ENCODE assay signal across 2 cellular contexts in the genomic region with DNA sequence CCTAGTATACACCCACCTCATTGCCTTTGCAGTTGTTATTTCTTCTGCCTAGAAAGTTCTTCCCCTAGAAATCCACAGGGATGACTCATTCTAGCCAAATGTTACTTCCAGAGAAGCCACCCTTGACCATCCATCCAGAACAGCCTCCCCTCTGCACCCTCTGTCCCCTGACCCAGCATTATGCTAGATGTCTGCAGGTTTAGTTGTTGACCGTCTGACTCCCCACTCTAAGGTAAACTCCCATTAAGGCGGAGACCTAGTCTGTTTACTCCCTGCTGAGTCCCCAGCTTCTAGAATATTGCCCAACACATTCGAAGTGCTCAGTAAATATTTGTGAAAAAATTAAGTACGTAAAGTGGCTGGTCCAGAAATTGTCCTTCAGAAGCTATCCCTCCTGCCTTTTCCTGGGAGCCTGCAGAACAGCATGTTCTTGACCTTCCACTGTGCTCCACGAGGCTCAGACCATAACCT.
TF ChIP-seq lines count a peak whose summit lies in the region.

No MANE protein-coding gene starts in this region.

TF ChIP-seq in A549, 52 proteins besides CTCF, POLR2A, EP300 and RAD21:
- no peak for TF ChIP-seq ATOH8 (CRISPR knock-in tag; IDR thresholded peaks at IDR 0.05; ENCODE audit: low read depth)
- no peak for TF ChIP-seq KDM5A (IDR thresholded peaks at IDR 0.05)

TF ChIP-seq in K562, 482 proteins besides CTCF, POLR2A, EP300 and RAD21:
- TF ChIP-seq JUND (IDR thresholded peaks at IDR 0.05; ENCODE audit: borderline replicate concordance, low read depth, low read length), result peak; percentile 61; the same call in 1 of the 2 replicates
- peak; percentile 26; the same call in 1 of the 3 replicates for TF ChIP-seq JUND (tag; IDR thresholded peaks at IDR 0.05; ENCODE audit: borderline replicate concordance, low read depth, low read length)
- TF ChIP-seq, protein P1, sequence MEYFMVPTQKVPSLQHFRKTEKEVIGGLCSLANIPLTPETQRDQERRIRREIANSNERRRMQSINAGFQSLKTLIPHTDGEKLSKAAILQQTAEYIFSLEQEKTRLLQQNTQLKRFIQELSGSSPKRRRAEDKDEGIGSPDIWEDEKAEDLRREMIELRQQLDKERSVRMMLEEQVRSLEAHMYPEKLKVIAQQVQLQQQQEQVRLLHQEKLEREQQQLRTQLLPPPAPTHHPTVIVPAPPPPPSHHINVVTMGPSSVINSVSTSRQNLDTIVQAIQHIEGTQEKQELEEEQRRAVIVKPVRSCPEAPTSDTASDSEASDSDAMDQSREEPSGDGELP (CRISPR knock-in tag; IDR thresholded peaks at IDR 0.05; ENCODE audit: borderline replicate concordance), result no peak
- TF ChIP-seq RBM15 (IDR thresholded peaks at IDR 0.05; ENCODE audit: insufficient read depth, low read length), result no peak
- no peak for TF ChIP-seq KLF13 (tag; IDR thresholded peaks at IDR 0.05; ENCODE audit: borderline replicate concordance, low read depth)
- TF ChIP-seq CEBPG (CRISPR knock-in tag; IDR thresholded peaks at IDR 0.05), result no peak
- peak in 1 of 2 experiments; percentile 35; a peak in 1 of 4 replicates for TF ChIP-seq CEBPG (tag; conservative IDR thresholded peaks at IDR 0.05 in 1 of 2, IDR thresholded peaks at IDR 0.05 in 1 of 2)
- no peak for TF ChIP-seq CUX1 (CRISPR knock-in tag; IDR thresholded peaks at IDR 0.05)
- no peak for TF ChIP-seq ZHX1 (conservative IDR thresholded peaks at IDR 0.05; ENCODE audit: low read length)
- no peak for TF ChIP-seq GATA2 (CRISPR knock-in tag; IDR thresholded peaks at IDR 0.05)
- no peak for TF ChIP-seq KAT7 (CRISPR knock-in tag; IDR thresholded peaks at IDR 0.05; ENCODE audit: borderline replicate concordance)
- TF ChIP-seq CEBPB (tag; IDR thresholded peaks at IDR 0.05), result peak; percentile 53
- TF ChIP-seq, protein P2, sequence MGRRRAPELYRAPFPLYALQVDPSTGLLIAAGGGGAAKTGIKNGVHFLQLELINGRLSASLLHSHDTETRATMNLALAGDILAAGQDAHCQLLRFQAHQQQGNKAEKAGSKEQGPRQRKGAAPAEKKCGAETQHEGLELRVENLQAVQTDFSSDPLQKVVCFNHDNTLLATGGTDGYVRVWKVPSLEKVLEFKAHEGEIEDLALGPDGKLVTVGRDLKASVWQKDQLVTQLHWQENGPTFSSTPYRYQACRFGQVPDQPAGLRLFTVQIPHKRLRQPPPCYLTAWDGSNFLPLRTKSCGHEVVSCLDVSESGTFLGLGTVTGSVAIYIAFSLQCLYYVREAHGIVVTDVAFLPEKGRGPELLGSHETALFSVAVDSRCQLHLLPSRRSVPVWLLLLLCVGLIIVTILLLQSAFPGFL (CRISPR knock-in tag; IDR thresholded peaks at IDR 0.05), result no peak
- TF ChIP-seq, protein P3, sequence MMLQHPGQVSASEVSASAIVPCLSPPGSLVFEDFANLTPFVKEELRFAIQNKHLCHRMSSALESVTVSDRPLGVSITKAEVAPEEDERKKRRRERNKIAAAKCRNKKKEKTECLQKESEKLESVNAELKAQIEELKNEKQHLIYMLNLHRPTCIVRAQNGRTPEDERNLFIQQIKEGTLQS (IDR thresholded peaks at IDR 0.05), result peak; percentile 71
- TF ChIP-seq, protein P3 (CRISPR knock-in tag; conservative IDR thresholded peaks at IDR 0.05), result no peak
- TF ChIP-seq JUN (IDR thresholded peaks at IDR 0.05; ENCODE audit: borderline replicate concordance, low read depth, low read length), result 0 out of 2 replicates have a peak, but pooled peaks have one; percentile 37
- TF ChIP-seq JUN (CRISPR knock-in tag; IDR thresholded peaks at IDR 0.05; ENCODE audit: borderline replicate concordance), result no peak
- peak; percentile 57 for TF ChIP-seq FOSL1 (tag; conservative IDR thresholded peaks at IDR 0.05)
- no peak for TF ChIP-seq SIN3A (IDR thresholded peaks at IDR 0.05; ENCODE audit: borderline replicate concordance in 2 of 2, control insufficient read depth in 1 of 2, low read depth in 2 of 2, low read length in 2 of 2)
- TF ChIP-seq CC2D1A (IDR thresholded peaks at IDR 0.05), result no peak
- no peak for TF ChIP-seq ZNF695 (CRISPR knock-in tag; IDR thresholded peaks at IDR 0.05)
- TF ChIP-seq KDM1A (IDR thresholded peaks at IDR 0.05), result no peak
